Comparison of ENCODE assay signal across 17 cellular contexts in genomic region chr5:116157902-116158301, GRCh38.
A peak's percentile ranks its signal among the peaks of the same experiment; 100 is the strongest.
DNase-seq lines count a peak whose midpoint lies in the region; ATAC-seq and TF ChIP-seq lines count a peak whose summit lies in the region.
"Had no signal": no experiment of that assay in that cellular context is flagged by ENCODE, and none has a peak within 500 bp of the region (broad histone marks: within the 10 kb centered on the region; RNA-seq: fewer than 3 reads in every experiment).

No MANE protein-coding gene starts in this region.

- peaks cover 3% of the 10 kb centered on the region for H3K4me1 ChIP-seq in HUES48 (ENCODE audit: control insufficient read depth, insufficient read depth, low read length)
- no peaks in the 10 kb centered on the region for H3K4me1 ChIP-seq in mesenchymal stem cell (ENCODE audit: control insufficient read depth, insufficient read depth, low read depth, low read length)
- peaks cover 15% of the 10 kb centered on the region for H3K4me1 ChIP-seq in body of pancreas

- in situ Hi-C loops in brain microvascular endothelial cell (cut with HindIII; ENCODE audit: low pct_ligation_motif_present, low sequenced_read_pairs): no loop called here

- no peak overlapping the region for H3K23ac ChIP-seq in mesenchymal stem cell (ENCODE audit: low read length in 2 of 2)

- no peaks in the 10 kb centered on the region for H3K27me3 Mint-ChIP-seq in glutamatergic neuron (ENCODE audit: unreplicated experiment)
- H3K27me3 Mint-ChIP-seq: CD4-positive, alpha-beta memory T cell had no signal

- no peak overlapping the region for H3K27ac Mint-ChIP-seq in glutamatergic neuron (ENCODE audit: unreplicated experiment)
- H3K27ac Mint-ChIP-seq: CD4-positive, alpha-beta memory T cell; GM23338 had no signal

- H3K27ac ChIP-seq in HUES48 (ENCODE audit: low read depth, low read length): no peak overlapping the region
- H3K27ac ChIP-seq in mesenchymal stem cell (ENCODE audit: low read length, poor library complexity, severe bottlenecking): no peak overlapping the region
- no peak overlapping the region for H3K27ac ChIP-seq in brain microvascular endothelial cell
- no peak overlapping the region for H3K27ac ChIP-seq in body of pancreas

- intact Hi-C loops in body of pancreas (cut with DNase I): no loop called here

- no peak overlapping the region for H3K4me3 Mint-ChIP-seq in glutamatergic neuron (ENCODE audit: unreplicated experiment)
- H3K4me3 Mint-ChIP-seq: CD4-positive, alpha-beta memory T cell; GM23338 had no signal

- no peak overlapping the region for H3K18ac ChIP-seq in mesenchymal stem cell (ENCODE audit: low read depth in 1 of 2, low read length in 2 of 2)

- no peaks in the 10 kb centered on the region for H3K36me3 ChIP-seq in HUES48 (ENCODE audit: control insufficient read depth, insufficient read depth, low read length)
- H3K36me3 ChIP-seq in mesenchymal stem cell (ENCODE audit: control insufficient read depth in 1 of 2, insufficient read depth in 2 of 2, low read depth in 1 of 2, low read length in 2 of 2): no peaks in the 10 kb centered on the region
- no peaks in the 10 kb centered on the region for H3K36me3 ChIP-seq in brain microvascular endothelial cell (replicated peaks)
- H3K36me3 ChIP-seq in body of pancreas (replicated peaks in 1 of 2; ENCODE audit: insufficient read depth in 1 of 2, low read depth in 2 of 2): no peaks in the 10 kb centered on the region

- H3K9ac ChIP-seq in HUES48 (ENCODE audit: low read depth, low read length) (no peak overlapping the region), mesenchymal stem cell (ENCODE audit: low read length) (no peak overlapping the region)

- no peak overlapping the region for H3K14ac ChIP-seq in mesenchymal stem cell (ENCODE audit: low read length in 2 of 2)

- TF ChIP-seq CTCF in brain microvascular endothelial cell (IDR thresholded peaks at IDR 0.05; ENCODE audit: low read depth, low read length, missing control alignments): no peak
- TF ChIP-seq CTCF in body of pancreas (IDR thresholded peaks at IDR 0.05): no peak
- no peak for TF ChIP-seq CTCF in glutamatergic neuron (IDR thresholded peaks at IDR 0.05; ENCODE audit: partially characterized antibody, unreplicated experiment)

- H4K8ac ChIP-seq in mesenchymal stem cell (ENCODE audit: low read length): no peak overlapping the region

- H2AK5ac ChIP-seq in mesenchymal stem cell (ENCODE audit: low read length, severe bottlenecking): no peak overlapping the region

- H2BK15ac ChIP-seq in mesenchymal stem cell (ENCODE audit: low read depth, poor library complexity, severe bottlenecking): no peak overlapping the region

- H3K4me3 ChIP-seq in HUES48 (ENCODE audit: low read depth, low read length) (peak overlapping the region; percentile 45), mesenchymal stem cell (ENCODE audit: insufficient read depth in 1 of 2, low read depth in 1 of 2, low read length in 2 of 2) (no peak overlapping the region), brain microvascular endothelial cell (ENCODE audit: low read depth, low read length) (no peak overlapping the region), body of pancreas (no peak overlapping the region)
- H3K4me3 ChIP-seq: GM23338 had no signal

- DNase-seq in amniotic epithelial cell (ENCODE audit: low read depth) (peak; percentile 13), fibroblast of gingiva (ENCODE audit: low read depth) (peak; percentile 1), mesenchymal stem cell (peak; percentile 12), brain microvascular endothelial cell (no peak), body of pancreas (no peak), dermis blood vessel endothelial cell (no peak), glutamatergic neuron (no peak)
- DNase-seq: C1 segment of cervical spinal cord; Calu3; CD4-positive, alpha-beta memory T cell; COR-L47; DMS53; DMS79 treated with DMSO at 0.1 percent for 48 hours; GF-D8; HCEC 1CT had no signal

- H3K9me3 ChIP-seq in HUES48 (ENCODE audit: control insufficient read depth, insufficient read depth, low read length): no peaks in the 10 kb centered on the region
- H3K9me3 ChIP-seq in mesenchymal stem cell (ENCODE audit: control insufficient read depth, low read length): no peaks in the 10 kb centered on the region
- no peaks in the 10 kb centered on the region for H3K9me3 ChIP-seq in body of pancreas

- no peak for ATAC-seq in body of pancreas
- ATAC-seq: GM23338 had no signal

- H2AFZ ChIP-seq in mesenchymal stem cell (ENCODE audit: low read depth, low read length): no peak overlapping the region
- H2AFZ ChIP-seq: GM23338 had no signal

- H2BK12ac ChIP-seq in mesenchymal stem cell (ENCODE audit: low read length in 2 of 2): no peak overlapping the region

- no peak overlapping the region for H3K4me2 ChIP-seq in mesenchymal stem cell (ENCODE audit: low read length, poor library complexity, severe bottlenecking)
- H3K4me2 ChIP-seq: GM23338 had no signal

- H3K36me3 Mint-ChIP-seq in glutamatergic neuron (ENCODE audit: unreplicated experiment): no peaks in the 10 kb centered on the region

- H3K4me1 Mint-ChIP-seq in glutamatergic neuron (ENCODE audit: low read depth, unreplicated experiment): peaks cover 9% of the 10 kb centered on the region

- H4K91ac ChIP-seq in mesenchymal stem cell (ENCODE audit: low read length): no peak overlapping the region

- no peak overlapping the region for H2BK120ac ChIP-seq in mesenchymal stem cell (ENCODE audit: low read depth, low read length)

- no peak overlapping the region for H3K4ac ChIP-seq in mesenchymal stem cell (ENCODE audit: low read depth in 1 of 2, low read length in 2 of 2)

- 63% methylated on average over 6 of the region's 8 CpGs for WGBS in mesenchymal stem cell
- WGBS in body of pancreas, 2 donors: 93 to 100% methylated on average over 2 to 4 of the region's 8 CpGs

- TF ChIP-seq POLR2A in body of pancreas (IDR thresholded peaks at IDR 0.05): no peak

- H3K79me1 ChIP-seq in mesenchymal stem cell (replicated peaks; ENCODE audit: low read length, poor library complexity, severe bottlenecking): peaks cover 6% of the 10 kb centered on the region

- no peak overlapping the region for H2BK5ac ChIP-seq in mesenchymal stem cell (ENCODE audit: low read depth, low read length, poor library complexity, severe bottlenecking)

- peaks cover 2% of the 10 kb centered on the region for H3K9me3 Mint-ChIP-seq in glutamatergic neuron (ENCODE audit: unreplicated experiment)
- H3K9me3 Mint-ChIP-seq: CD4-positive, alpha-beta memory T cell; GM23338 had no signal

- H3K27me3 ChIP-seq in HUES48 (ENCODE audit: control insufficient read depth, insufficient read depth, low read length) (no peaks in the 10 kb centered on the region), mesenchymal stem cell (ENCODE audit: control insufficient read depth in 1 of 2, insufficient read depth in 1 of 2, low read length in 2 of 2) (no peaks in the 10 kb centered on the region), brain microvascular endothelial cell (replicated peaks) (no peaks in the 10 kb centered on the region), body of pancreas (no peaks in the 10 kb centered on the region)

Comparison
In these comparisons a context has a peak if more than half of its experiments do, and no peak if none do; other contexts are left out.
1. DNase-seq: peak in amniotic epithelial cell (single experiment), fibroblast of gingiva (single experiment) and mesenchymal stem cell (single experiment); none in brain microvascular endothelial cell (single experiment), body of pancreas (0 of 4), dermis blood vessel endothelial cell (single experiment) and glutamatergic neuron (single experiment).